Comparison of ENCODE assay signal across 17 cellular contexts in genomic region chr6:39867592-39867991, GRCh38.
DNase-seq lines count a peak whose midpoint lies in the region; ATAC-seq, FAIRE-seq and TF ChIP-seq lines count a peak whose summit lies in the region.
"Had no signal": no experiment of that assay in that cellular context is flagged by ENCODE, and none has a peak within 500 bp of the region (broad histone marks: within the 10 kb centered on the region; RNA-seq: fewer than 3 reads in every experiment).

No MANE protein-coding gene starts in this region.

- no TSS peak for BruUV-seq in K562 (replicated peaks; lab: Mats Ljungman, UMichigan)

- no peak for FAIRE-seq in K562 (lab: Jason Lieb, UNC)

- TF ChIP-seq CTCF in DND-41 (IDR thresholded peaks at IDR 0.05; ENCODE audit: borderline replicate concordance, extremely low read depth, low read length, poor library complexity, severe bottlenecking) (peak; percentile 39), K562 (IDR thresholded peaks at IDR 0.05 in 2 of 3, conservative IDR thresholded peaks at IDR 0.05 in 1 of 3; ENCODE audit: insufficient read depth in 2 of 3, low read depth in 1 of 3, low read length in 3 of 3) (peak; percentile 15 to 21 (median 17); a peak in 2 of 6 replicates), smooth muscle cell (IDR thresholded peaks at IDR 0.05; ENCODE audit: borderline replicate concordance, insufficient read depth, poor library complexity, severe bottlenecking) (no peak)

- H3K9ac ChIP-seq in DND-41 (ENCODE audit: low read depth, low read length) (no peak overlapping the region), K562 (ENCODE audit: insufficient read depth in 1 of 2, low read depth in 2 of 2, low read length in 2 of 2) (no peak overlapping the region), smooth muscle cell (ENCODE audit: low read depth) (no peak overlapping the region)
- H3K9ac ChIP-seq: BLaER1 had no signal

- H3F3A ChIP-seq in smooth muscle cell (ENCODE audit: low read depth) = no peaks in the 10 kb centered on the region

- in situ Hi-C loops in K562 (cut with MboI) = no loop called here

- H3K4me3 ChIP-seq in DND-41 (ENCODE audit: low read depth in 1 of 2, low read length in 2 of 2) (no peak overlapping the region), K562 (no peak overlapping the region), smooth muscle cell (no peak overlapping the region)
- H3K4me3 ChIP-seq: BLaER1, hepatocyte, thoracic aorta had no signal

- TF ChIP-seq RAD21 in Ishikawa (IDR thresholded peaks at IDR 0.05; ENCODE audit: low read depth) = peak; percentile 29; the same call in 1 of the 2 replicates
- no peak for TF ChIP-seq RAD21 in K562 (CRISPR knock-in tag; conservative IDR thresholded peaks at IDR 0.05 in 1 of 2, IDR thresholded peaks at IDR 0.05 in 1 of 2)

- no peak for TF ChIP-seq POLR2A in K562 (conservative IDR thresholded peaks at IDR 0.05)

- no peak overlapping the region for H2AFZ ChIP-seq in DND-41 (ENCODE audit: low read depth, low read length)
- no peak overlapping the region for H2AFZ ChIP-seq in K562 (ENCODE audit: low read depth, low read length)
- no peak overlapping the region for H2AFZ ChIP-seq in smooth muscle cell (ENCODE audit: low read depth)
- H2AFZ ChIP-seq: hepatocyte had no signal

- intact Hi-C loops in K562 (cut with micrococcal nuclease) = no loop called here
- intact Hi-C loops in left colon (cut with DNase I, micrococcal nuclease) = no loop called here

- ATAC-seq in DND-41 (ENCODE audit: insufficient read depth, low read depth) = no peak
- no peak; the same call in 2 of the 3 replicates for ATAC-seq in K562
- ATAC-seq in left colon = peak; percentile 34

- POLR2A ChIA-PET in K562 (lab: Yijun Ruan, JAX) = no interaction called here

- H3K79me2 ChIP-seq in DND-41 (ENCODE audit: insufficient read depth, low read length) (no peaks in the 10 kb centered on the region), K562 (ENCODE audit: control insufficient read depth, insufficient read depth, low read length) (no peaks in the 10 kb centered on the region), smooth muscle cell (ENCODE audit: low read depth) (no peaks in the 10 kb centered on the region)
- H3K79me2 ChIP-seq: hepatocyte had no signal

- no peaks in the 10 kb centered on the region for H3K9me1 ChIP-seq in K562 (ENCODE audit: control insufficient read depth, insufficient read depth, low read length)

- H3K4me2 ChIP-seq in DND-41 (ENCODE audit: insufficient read depth, low read length) (no peak overlapping the region), K562 (ENCODE audit: insufficient read depth, low read length) (no peak overlapping the region), smooth muscle cell (no peak overlapping the region)
- H3K4me2 ChIP-seq: BLaER1, hepatocyte had no signal

- H3K4me1 ChIP-seq in DND-41 (ENCODE audit: insufficient read depth, low read length) = no peaks in the 10 kb centered on the region
- no peaks in the 10 kb centered on the region for H3K4me1 ChIP-seq in K562 (replicated peaks in 1 of 2; ENCODE audit: control insufficient read depth in 2 of 2, insufficient read depth in 2 of 2, low read length in 2 of 2)
- no peaks in the 10 kb centered on the region for H3K4me1 ChIP-seq in smooth muscle cell (ENCODE audit: low read depth)
- H3K4me1 ChIP-seq: BLaER1 had no signal

- no peak for DNase-seq in DND-41
- DNase-seq in K562 (ENCODE audit: extremely low read depth in 1 of 4, low spot score in 3 of 4) = no peak
- DNase-seq in left colon = no peak
- no peak for DNase-seq in EL
- DNase-seq in smooth muscle cell (lab: John Stamatoyannopoulos, UW; ENCODE audit: unreplicated experiment) = no peak
- DNase-seq in COLO829 (ENCODE audit: low spot score) = no peak
- DNase-seq in amygdala (lab: John Stamatoyannopoulos, UW) = no peak
- DNase-seq: activated CD4-positive, alpha-beta T cell treated with anti-CD3 and anti-CD28 coated beads for 48 hours; activated CD8-positive, alpha-beta memory T cell treated with anti-CD3 and anti-CD28 coated beads, Interleukin-2, amount 50 U/mL, for 4 hours; activated gamma-delta T cell; HCEC 1CT; NCI-H1105 treated with DMSO at 0.1 percent for 48 hours; stimulated activated CD4-positive, alpha-beta T cell treated with anti-CD3 and anti-CD28 coated beads, Interleukin-12 subunit alpha, Interleukin-12 subunit beta, amount 100 ng/mL, for 4 hours had no signal

- H3K9me3 ChIP-seq in DND-41 (ENCODE audit: insufficient read depth, low read length, severe bottlenecking) = no peaks in the 10 kb centered on the region
- H3K9me3 ChIP-seq in K562 (replicated peaks; ENCODE audit: control insufficient read depth, insufficient read depth, low read depth, low read length) = no peaks in the 10 kb centered on the region
- no peaks in the 10 kb centered on the region for H3K9me3 ChIP-seq in smooth muscle cell (replicated peaks; ENCODE audit: low read depth)
- H3K9me3 ChIP-seq: BLaER1, thoracic aorta had no signal

- H3K27me3 ChIP-seq in DND-41 (ENCODE audit: insufficient read depth, low read length, poor library complexity) (no peaks in the 10 kb centered on the region), K562 (ENCODE audit: control insufficient read depth in 2 of 2, insufficient read depth in 2 of 2, low read length in 2 of 2) (peaks cover 0 to 4% of the 10 kb centered on the region in 2 experiments; a peak in 3 of 5 replicates), smooth muscle cell (ENCODE audit: low read depth) (no peaks in the 10 kb centered on the region)
- H3K27me3 ChIP-seq: BLaER1, hepatocyte had no signal

- CTCF ChIA-PET in K562 (lab: Yijun Ruan, JAX; ENCODE audit: low intra/inter-chr PET ratio) = no interaction called here

- H4K20me1 ChIP-seq in DND-41 (ENCODE audit: insufficient read depth, low read length) (no peaks in the 10 kb centered on the region), K562 (replicated peaks; ENCODE audit: control insufficient read depth, insufficient read depth, low read length) (no peaks in the 10 kb centered on the region), smooth muscle cell (ENCODE audit: low read depth) (no peaks in the 10 kb centered on the region)
- H4K20me1 ChIP-seq: BLaER1 had no signal

- H3K36me3 ChIP-seq in DND-41 (ENCODE audit: insufficient read depth, low read length) = no peaks in the 10 kb centered on the region
- no peaks in the 10 kb centered on the region for H3K36me3 ChIP-seq in K562 (ENCODE audit: control insufficient read depth, insufficient read depth, low read length)
- H3K36me3 ChIP-seq in smooth muscle cell (ENCODE audit: low read depth) = no peaks in the 10 kb centered on the region
- H3K36me3 ChIP-seq: BLaER1 had no signal

- no peak for TF ChIP-seq EP300 in Ishikawa (IDR thresholded peaks at IDR 0.05; ENCODE audit: borderline replicate concordance)
- no peak for TF ChIP-seq EP300 in K562 (IDR thresholded peaks at IDR 0.05; ENCODE audit: low read length)

- H3K27ac ChIP-seq in DND-41 (ENCODE audit: low read length) (no peak overlapping the region), K562 (ENCODE audit: extremely low read depth, low read depth, low read length) (no peak overlapping the region), smooth muscle cell (ENCODE audit: low read depth) (no peak overlapping the region)
- H3K27ac ChIP-seq: BLaER1, hepatocyte, thoracic aorta had no signal

- WGBS in K562 (ENCODE audit: insufficient coverage, low coverage, missing lambda C conversion rate) = 0% methylated on average over 6 of the region's 6 CpGs
- WGBS in smooth muscle cell (ENCODE audit: low lambda C conversion rate) = 89% methylated on average over 6 of the region's 6 CpGs

TF ChIP-seq in Ishikawa, 13 proteins besides CTCF, POLR2A, EP300 and RAD21:
- TF ChIP-seq TEAD4 (IDR thresholded peaks at IDR 0.05) (no peak), CREB1 (IDR thresholded peaks at IDR 0.05; ENCODE audit: low read depth) (no peak)
TF ChIP-seq in Ishikawa: peak in this region for 0.

TF ChIP-seq in K562, 482 proteins besides CTCF, POLR2A, EP300 and RAD21 (continues in another document):
- TF ChIP-seq XRCC4 (IDR thresholded peaks at IDR 0.05; ENCODE audit: extremely low read depth, insufficient read depth, insufficient read length) (no peak), CHCHD3 (CRISPR knock-in tag; IDR thresholded peaks at IDR 0.05) (no peak), ZNF384 (IDR thresholded peaks at IDR 0.05; ENCODE audit: low read depth, low read length) (no peak), CBX2 (IDR thresholded peaks at IDR 0.05; ENCODE audit: insufficient read depth, low read length, poor library complexity, severe bottlenecking) (no peak), SMARCE1 (IDR thresholded peaks at IDR 0.05) (no peak), MEF2D (tag; conservative IDR thresholded peaks at IDR 0.05; ENCODE audit: low read depth) (no peak), SMARCA4 (IDR thresholded peaks at IDR 0.05) (no peak)
- TF ChIP-seq, protein P1, sequence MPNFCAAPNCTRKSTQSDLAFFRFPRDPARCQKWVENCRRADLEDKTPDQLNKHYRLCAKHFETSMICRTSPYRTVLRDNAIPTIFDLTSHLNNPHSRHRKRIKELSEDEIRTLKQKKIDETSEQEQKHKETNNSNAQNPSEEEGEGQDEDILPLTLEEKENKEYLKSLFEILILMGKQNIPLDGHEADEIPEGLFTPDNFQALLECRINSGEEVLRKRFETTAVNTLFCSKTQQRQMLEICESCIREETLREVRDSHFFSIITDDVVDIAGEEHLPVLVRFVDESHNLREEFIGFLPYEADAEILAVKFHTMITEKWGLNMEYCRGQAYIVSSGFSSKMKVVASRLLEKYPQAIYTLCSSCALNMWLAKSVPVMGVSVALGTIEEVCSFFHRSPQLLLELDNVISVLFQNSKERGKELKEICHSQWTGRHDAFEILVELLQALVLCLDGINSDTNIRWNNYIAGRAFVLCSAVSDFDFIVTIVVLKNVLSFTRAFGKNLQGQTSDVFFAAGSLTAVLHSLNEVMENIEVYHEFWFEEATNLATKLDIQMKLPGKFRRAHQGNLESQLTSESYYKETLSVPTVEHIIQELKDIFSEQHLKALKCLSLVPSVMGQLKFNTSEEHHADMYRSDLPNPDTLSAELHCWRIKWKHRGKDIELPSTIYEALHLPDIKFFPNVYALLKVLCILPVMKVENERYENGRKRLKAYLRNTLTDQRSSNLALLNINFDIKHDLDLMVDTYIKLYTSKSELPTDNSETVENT (CRISPR knock-in tag; IDR thresholded peaks at IDR 0.05) = no peak
- TF ChIP-seq, protein P2, sequence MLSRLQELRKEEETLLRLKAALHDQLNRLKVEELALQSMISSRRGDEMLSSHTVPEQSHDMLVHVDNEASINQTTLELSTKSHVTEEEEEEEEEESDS (CRISPR knock-in tag; IDR thresholded peaks at IDR 0.05) = no peak
